ENCODE assay signal across 1 cellular context in genomic region chr16:2308089-2308962, GRCh38.
TF ChIP-seq lines count a peak whose summit lies in the region.

No MANE protein-coding gene starts in this region.

TF ChIP-seq in WTC11, 78 proteins besides CTCF, POLR2A, EP300 and RAD21 (continued from another document):
- TF ChIP-seq NR1H2 (CRISPR knock-in tag; IDR thresholded peaks at IDR 0.05) = no peak
- TF ChIP-seq RELA (CRISPR knock-in tag; IDR thresholded peaks at IDR 0.05; ENCODE audit: borderline replicate concordance) = no peak
- no peak for TF ChIP-seq ZNF232 (CRISPR knock-in tag; IDR thresholded peaks at IDR 0.05)
- TF ChIP-seq TCF7 (CRISPR knock-in tag; IDR thresholded peaks at IDR 0.05; ENCODE audit: low read depth) = no peak
- TF ChIP-seq TP53 (CRISPR knock-in tag; IDR thresholded peaks at IDR 0.05) = no peak
- no peak for TF ChIP-seq ERG (CRISPR knock-in tag; IDR thresholded peaks at IDR 0.05)
- TF ChIP-seq TEAD1 (CRISPR knock-in tag; IDR thresholded peaks at IDR 0.05) = no peak
- no peak for TF ChIP-seq ZNF219 (CRISPR knock-in tag; IDR thresholded peaks at IDR 0.05; ENCODE audit: borderline replicate concordance)
- TF ChIP-seq MXD4 (CRISPR knock-in tag; IDR thresholded peaks at IDR 0.05; ENCODE audit: borderline replicate concordance) = no peak
- TF ChIP-seq HMGA2 (CRISPR knock-in tag; IDR thresholded peaks at IDR 0.05) = no peak
- TF ChIP-seq USF2 (CRISPR knock-in tag; IDR thresholded peaks at IDR 0.05) = no peak
- no peak for TF ChIP-seq ZBTB43 (CRISPR knock-in tag; IDR thresholded peaks at IDR 0.05)
- no peak for TF ChIP-seq ZNF532 (CRISPR knock-in tag; IDR thresholded peaks at IDR 0.05; ENCODE audit: borderline replicate concordance)
